1 cellular context compared by ENCODE assay signal in the genomic region with DNA sequence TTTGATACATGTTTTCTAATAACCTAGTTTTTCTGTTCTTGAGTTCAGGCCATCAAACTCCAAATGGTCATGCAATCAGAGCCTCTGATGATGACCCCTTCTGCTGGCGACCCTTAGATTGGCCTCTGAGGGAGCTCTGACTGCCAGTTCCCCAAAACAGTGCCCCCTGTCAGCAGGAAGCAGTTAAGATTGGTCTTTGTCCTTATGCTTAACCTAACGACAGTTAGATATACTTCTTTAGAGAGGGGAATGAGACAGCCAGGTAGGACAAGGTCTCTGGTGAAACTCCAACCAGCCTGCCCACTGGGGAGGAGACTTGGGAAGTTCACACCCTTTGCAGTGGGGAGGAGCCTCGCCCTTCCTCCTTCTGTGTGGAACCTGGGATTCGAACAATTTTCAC.
TF ChIP-seq lines count a peak whose summit lies in the region.

No MANE protein-coding gene starts in this region.

TF ChIP-seq in GM23338, 12 proteins besides CTCF, POLR2A, EP300 and RAD21:
- TF ChIP-seq, protein P1, sequence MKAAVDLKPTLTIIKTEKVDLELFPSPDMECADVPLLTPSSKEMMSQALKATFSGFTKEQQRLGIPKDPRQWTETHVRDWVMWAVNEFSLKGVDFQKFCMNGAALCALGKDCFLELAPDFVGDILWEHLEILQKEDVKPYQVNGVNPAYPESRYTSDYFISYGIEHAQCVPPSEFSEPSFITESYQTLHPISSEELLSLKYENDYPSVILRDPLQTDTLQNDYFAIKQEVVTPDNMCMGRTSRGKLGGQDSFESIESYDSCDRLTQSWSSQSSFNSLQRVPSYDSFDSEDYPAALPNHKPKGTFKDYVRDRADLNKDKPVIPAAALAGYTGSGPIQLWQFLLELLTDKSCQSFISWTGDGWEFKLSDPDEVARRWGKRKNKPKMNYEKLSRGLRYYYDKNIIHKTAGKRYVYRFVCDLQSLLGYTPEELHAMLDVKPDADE (IDR thresholded peaks at IDR 0.05), result no peak
- no peak for TF ChIP-seq POLR2AphosphoS5 (IDR thresholded peaks at IDR 0.05; ENCODE audit: low read depth)
- TF ChIP-seq EZH2phosphoT487 (IDR thresholded peaks at IDR 0.05; ENCODE audit: unreplicated experiment), result no peak
- TF ChIP-seq, protein P2, sequence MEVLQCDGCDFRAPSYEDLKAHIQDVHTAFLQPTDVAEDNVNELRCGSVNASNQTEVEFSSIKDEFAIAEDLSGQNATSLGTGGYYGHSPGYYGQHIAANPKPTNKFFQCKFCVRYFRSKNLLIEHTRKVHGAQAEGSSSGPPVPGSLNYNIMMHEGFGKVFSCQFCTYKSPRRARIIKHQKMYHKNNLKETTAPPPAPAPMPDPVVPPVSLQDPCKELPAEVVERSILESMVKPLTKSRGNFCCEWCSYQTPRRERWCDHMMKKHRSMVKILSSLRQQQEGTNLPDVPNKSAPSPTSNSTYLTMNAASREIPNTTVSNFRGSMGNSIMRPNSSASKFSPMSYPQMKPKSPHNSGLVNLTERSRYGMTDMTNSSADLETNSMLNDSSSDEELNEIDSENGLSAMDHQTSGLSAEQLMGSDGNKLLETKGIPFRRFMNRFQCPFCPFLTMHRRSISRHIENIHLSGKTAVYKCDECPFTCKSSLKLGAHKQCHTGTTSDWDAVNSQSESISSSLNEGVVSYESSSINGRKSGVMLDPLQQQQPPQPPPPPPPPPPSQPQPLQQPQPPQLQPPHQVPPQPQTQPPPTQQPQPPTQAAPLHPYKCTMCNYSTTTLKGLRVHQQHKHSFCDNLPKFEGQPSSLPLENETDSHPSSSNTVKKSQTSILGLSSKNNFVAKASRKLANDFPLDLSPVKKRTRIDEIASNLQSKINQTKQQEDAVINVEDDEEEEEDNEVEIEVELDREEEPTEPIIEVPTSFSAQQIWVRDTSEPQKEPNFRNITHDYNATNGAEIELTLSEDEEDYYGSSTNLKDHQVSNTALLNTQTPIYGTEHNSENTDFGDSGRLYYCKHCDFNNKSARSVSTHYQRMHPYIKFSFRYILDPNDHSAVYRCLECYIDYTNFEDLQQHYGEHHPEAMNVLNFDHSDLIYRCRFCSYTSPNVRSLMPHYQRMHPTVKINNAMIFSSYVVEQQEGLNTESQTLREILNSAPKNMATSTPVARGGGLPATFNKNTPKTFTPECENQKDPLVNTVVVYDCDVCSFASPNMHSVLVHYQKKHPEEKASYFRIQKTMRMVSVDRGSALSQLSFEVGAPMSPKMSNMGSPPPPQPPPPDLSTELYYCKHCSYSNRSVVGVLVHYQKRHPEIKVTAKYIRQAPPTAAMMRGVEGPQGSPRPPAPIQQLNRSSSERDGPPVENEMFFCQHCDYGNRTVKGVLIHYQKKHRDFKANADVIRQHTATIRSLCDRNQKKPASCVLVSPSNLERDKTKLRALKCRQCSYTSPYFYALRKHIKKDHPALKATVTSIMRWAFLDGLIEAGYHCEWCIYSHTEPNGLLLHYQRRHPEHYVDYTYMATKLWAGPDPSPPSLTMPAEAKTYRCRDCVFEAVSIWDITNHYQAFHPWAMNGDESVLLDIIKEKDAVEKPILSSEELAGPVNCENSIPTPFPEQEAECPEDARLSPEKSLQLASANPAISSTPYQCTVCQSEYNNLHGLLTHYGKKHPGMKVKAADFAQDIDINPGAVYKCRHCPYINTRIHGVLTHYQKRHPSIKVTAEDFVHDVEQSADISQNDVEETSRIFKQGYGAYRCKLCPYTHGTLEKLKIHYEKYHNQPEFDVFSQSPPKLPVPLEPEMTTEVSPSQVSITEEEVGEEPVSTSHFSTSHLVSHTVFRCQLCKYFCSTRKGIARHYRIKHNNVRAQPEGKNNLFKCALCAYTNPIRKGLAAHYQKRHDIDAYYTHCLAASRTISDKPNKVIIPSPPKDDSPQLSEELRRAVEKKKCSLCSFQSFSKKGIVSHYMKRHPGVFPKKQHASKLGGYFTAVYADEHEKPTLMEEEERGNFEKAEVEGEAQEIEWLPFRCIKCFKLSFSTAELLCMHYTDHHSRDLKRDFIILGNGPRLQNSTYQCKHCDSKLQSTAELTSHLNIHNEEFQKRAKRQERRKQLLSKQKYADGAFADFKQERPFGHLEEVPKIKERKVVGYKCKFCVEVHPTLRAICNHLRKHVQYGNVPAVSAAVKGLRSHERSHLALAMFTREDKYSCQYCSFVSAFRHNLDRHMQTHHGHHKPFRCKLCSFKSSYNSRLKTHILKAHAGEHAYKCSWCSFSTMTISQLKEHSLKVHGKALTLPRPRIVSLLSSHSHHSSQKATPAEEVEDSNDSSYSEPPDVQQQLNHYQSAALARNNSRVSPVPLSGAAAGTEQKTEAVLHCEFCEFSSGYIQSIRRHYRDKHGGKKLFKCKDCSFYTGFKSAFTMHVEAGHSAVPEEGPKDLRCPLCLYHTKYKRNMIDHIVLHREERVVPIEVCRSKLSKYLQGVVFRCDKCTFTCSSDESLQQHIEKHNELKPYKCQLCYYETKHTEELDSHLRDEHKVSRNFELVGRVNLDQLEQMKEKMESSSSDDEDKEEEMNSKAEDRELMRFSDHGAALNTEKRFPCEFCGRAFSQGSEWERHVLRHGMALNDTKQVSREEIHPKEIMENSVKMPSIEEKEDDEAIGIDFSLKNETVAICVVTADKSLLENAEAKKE (CRISPR knock-in tag; IDR thresholded peaks at IDR 0.05), result no peak
- TF ChIP-seq ZNF331 (CRISPR knock-in tag; IDR thresholded peaks at IDR 0.05; ENCODE audit: low read depth), result no peak
- no peak for TF ChIP-seq JUNB (IDR thresholded peaks at IDR 0.05; ENCODE audit: unreplicated experiment)
- no peak for TF ChIP-seq NANOG (IDR thresholded peaks at IDR 0.05; ENCODE audit: borderline replicate concordance)
- no peak for TF ChIP-seq STAT1 (IDR thresholded peaks at IDR 0.05; ENCODE audit: unreplicated experiment)
- TF ChIP-seq EZH2 (IDR thresholded peaks at IDR 0.05; ENCODE audit: low read depth, unreplicated experiment), result no peak
- no peak for TF ChIP-seq ZNF114 (CRISPR knock-in tag; IDR thresholded peaks at IDR 0.05)
- no peak for TF ChIP-seq CREB1 (CRISPR knock-in tag; IDR thresholded peaks at IDR 0.05; ENCODE audit: low read depth)
- TF ChIP-seq, protein P3, sequence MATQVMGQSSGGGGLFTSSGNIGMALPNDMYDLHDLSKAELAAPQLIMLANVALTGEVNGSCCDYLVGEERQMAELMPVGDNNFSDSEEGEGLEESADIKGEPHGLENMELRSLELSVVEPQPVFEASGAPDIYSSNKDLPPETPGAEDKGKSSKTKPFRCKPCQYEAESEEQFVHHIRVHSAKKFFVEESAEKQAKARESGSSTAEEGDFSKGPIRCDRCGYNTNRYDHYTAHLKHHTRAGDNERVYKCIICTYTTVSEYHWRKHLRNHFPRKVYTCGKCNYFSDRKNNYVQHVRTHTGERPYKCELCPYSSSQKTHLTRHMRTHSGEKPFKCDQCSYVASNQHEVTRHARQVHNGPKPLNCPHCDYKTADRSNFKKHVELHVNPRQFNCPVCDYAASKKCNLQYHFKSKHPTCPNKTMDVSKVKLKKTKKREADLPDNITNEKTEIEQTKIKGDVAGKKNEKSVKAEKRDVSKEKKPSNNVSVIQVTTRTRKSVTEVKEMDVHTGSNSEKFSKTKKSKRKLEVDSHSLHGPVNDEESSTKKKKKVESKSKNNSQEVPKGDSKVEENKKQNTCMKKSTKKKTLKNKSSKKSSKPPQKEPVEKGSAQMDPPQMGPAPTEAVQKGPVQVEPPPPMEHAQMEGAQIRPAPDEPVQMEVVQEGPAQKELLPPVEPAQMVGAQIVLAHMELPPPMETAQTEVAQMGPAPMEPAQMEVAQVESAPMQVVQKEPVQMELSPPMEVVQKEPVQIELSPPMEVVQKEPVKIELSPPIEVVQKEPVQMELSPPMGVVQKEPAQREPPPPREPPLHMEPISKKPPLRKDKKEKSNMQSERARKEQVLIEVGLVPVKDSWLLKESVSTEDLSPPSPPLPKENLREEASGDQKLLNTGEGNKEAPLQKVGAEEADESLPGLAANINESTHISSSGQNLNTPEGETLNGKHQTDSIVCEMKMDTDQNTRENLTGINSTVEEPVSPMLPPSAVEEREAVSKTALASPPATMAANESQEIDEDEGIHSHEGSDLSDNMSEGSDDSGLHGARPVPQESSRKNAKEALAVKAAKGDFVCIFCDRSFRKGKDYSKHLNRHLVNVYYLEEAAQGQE (IDR thresholded peaks at IDR 0.05; ENCODE audit: unreplicated experiment), result no peak
TF ChIP-seq in GM23338: peak in this region for 0.
